ENCODE assay signal across 31 cellular contexts in genomic region chr7:39430441-39430840, GRCh38.
"Had no signal": no experiment of that assay in that cellular context is flagged by ENCODE, and none has a peak within 500 bp of the region (broad histone marks: within the 10 kb centered on the region; RNA-seq: fewer than 3 reads in every experiment).

No MANE protein-coding gene starts in this region.

- H3K9me3 ChIP-seq: ascending aorta, breast epithelium had no signal

- H3K4me3 ChIP-seq: ascending aorta, breast epithelium, coronary artery, dorsolateral prefrontal cortex had no signal

- H3K4me3 Mint-ChIP-seq: activated B cell treated with CpG ODN at 0.5 μM for 24 hours; activated CD8-positive, alpha-beta T cell treated with anti-CD3 and anti-CD28 coated beads for 36 hours; activated naive CD4-positive, alpha-beta T cell treated with anti-CD3 and anti-CD28 coated beads for 36 hours; activated naive CD4-positive, alpha-beta T cell treated with anti-CD3 and anti-CD28 coated beads, Interleukin-2, amount 50 U/mL, for 24 hours; activated naive CD8-positive, alpha-beta T cell treated with anti-CD3 and anti-CD28 coated beads for 36 hours; activated naive CD8-positive, alpha-beta T cell treated with anti-CD3 and anti-CD28 coated beads, Interleukin-2, amount 50 U/mL, for 24 hours; activated T-helper 1 cell treated with anti-CD3 and anti-CD28 coated beads, Interleukin-12 subunit alpha, Interleukin-12 subunit beta, Interleukin-2, Interleukin-4 antibody, amounts not matched to agents 30 ng/mL and 10 ng/mL and 1 ng/mL, durations not matched to agents 14 hours and 24 hours and 36 hours; brain; central memory CD8-positive, alpha-beta T cell; dendritic cell treated with granulocyte-macrophage colony-stimulating factor and Interleukin-4, amounts not matched to agents 40 ng/mL and 50 ng/mL, for 4 days; T-helper 17 cell; T-helper 2 cell treated with Interferon-gamma antibody and Interleukin-4, amounts not matched to agents 5 μg/mL and 100 μg/mL, for 36 hours had no signal

- H3K4me1 Mint-ChIP-seq: activated naive CD4-positive, alpha-beta T cell treated with anti-CD3 and anti-CD28 coated beads, Interleukin-2, amount 50 U/mL, for 24 hours; activated naive CD8-positive, alpha-beta T cell treated with anti-CD3 and anti-CD28 coated beads for 36 hours; central memory CD8-positive, alpha-beta T cell; T-helper 17 cell had no signal

- H3K36me3 ChIP-seq: ascending aorta, breast epithelium, WERI-Rb-1 had no signal

- H3K36me3 Mint-ChIP-seq: activated naive CD4-positive, alpha-beta T cell treated with anti-CD3 and anti-CD28 coated beads, Interleukin-2, amount 50 U/mL, for 24 hours; activated naive CD8-positive, alpha-beta T cell treated with anti-CD3 and anti-CD28 coated beads for 36 hours had no signal

- FAIRE-seq: frontal cortex had no signal

- H3K27ac Mint-ChIP-seq: activated B cell treated with CpG ODN at 0.5 μM for 24 hours; activated CD8-positive, alpha-beta T cell treated with anti-CD3 and anti-CD28 coated beads for 36 hours; activated naive CD4-positive, alpha-beta T cell treated with anti-CD3 and anti-CD28 coated beads for 36 hours; activated naive CD4-positive, alpha-beta T cell treated with anti-CD3 and anti-CD28 coated beads, Interleukin-2, amount 50 U/mL, for 24 hours; activated naive CD8-positive, alpha-beta T cell treated with anti-CD3 and anti-CD28 coated beads for 36 hours; activated naive CD8-positive, alpha-beta T cell treated with anti-CD3 and anti-CD28 coated beads, Interleukin-2, amount 50 U/mL, for 24 hours; activated T-helper 1 cell treated with anti-CD3 and anti-CD28 coated beads, Interleukin-12 subunit alpha, Interleukin-12 subunit beta, Interleukin-2, Interleukin-4 antibody, amounts not matched to agents 30 ng/mL and 10 ng/mL and 1 ng/mL, durations not matched to agents 14 hours and 24 hours and 36 hours; activated T-helper 2 cell treated with anti-CD3 and anti-CD28 coated beads, Interferon-gamma antibody, Interleukin-2, Interleukin-4, amounts not matched to agents 10 μg/mL and 5 μg/mL and 100 μg/mL, durations not matched to agents 14 hours and 24 hours and 36 hours; brain; dendritic cell treated with granulocyte-macrophage colony-stimulating factor and Interleukin-4, amounts not matched to agents 40 ng/mL and 50 ng/mL, for 4 days; T-helper 17 cell; T-helper 2 cell treated with Interferon-gamma antibody and Interleukin-4, amounts not matched to agents 5 μg/mL and 100 μg/mL, for 36 hours had no signal

- H3K9me3 Mint-ChIP-seq: activated B cell treated with CpG ODN at 0.5 μM for 24 hours; activated CD8-positive, alpha-beta T cell treated with anti-CD3 and anti-CD28 coated beads for 36 hours; activated naive CD4-positive, alpha-beta T cell treated with anti-CD3 and anti-CD28 coated beads for 36 hours; activated naive CD4-positive, alpha-beta T cell treated with anti-CD3 and anti-CD28 coated beads, Interleukin-2, amount 50 U/mL, for 24 hours; activated naive CD8-positive, alpha-beta T cell treated with anti-CD3 and anti-CD28 coated beads for 36 hours; activated naive CD8-positive, alpha-beta T cell treated with anti-CD3 and anti-CD28 coated beads, Interleukin-2, amount 50 U/mL, for 24 hours; activated T-helper 1 cell treated with anti-CD3 and anti-CD28 coated beads, Interleukin-12 subunit alpha, Interleukin-12 subunit beta, Interleukin-2, Interleukin-4 antibody, amounts not matched to agents 30 ng/mL and 10 ng/mL and 1 ng/mL, durations not matched to agents 14 hours and 24 hours and 36 hours; activated T-helper 2 cell treated with anti-CD3 and anti-CD28 coated beads, Interferon-gamma antibody, Interleukin-2, Interleukin-4, amounts not matched to agents 10 μg/mL and 5 μg/mL and 100 μg/mL, durations not matched to agents 14 hours and 24 hours and 36 hours; central memory CD8-positive, alpha-beta T cell; dendritic cell treated with granulocyte-macrophage colony-stimulating factor and Interleukin-4, amounts not matched to agents 40 ng/mL and 50 ng/mL, for 4 days; T-helper 2 cell treated with Interferon-gamma antibody and Interleukin-4, amounts not matched to agents 5 μg/mL and 100 μg/mL, for 36 hours had no signal

- DNase-seq: activated B cell treated with CpG ODN at 0.5 μM for 24 hours; activated CD4-positive, alpha-beta T cell treated with anti-CD3 and anti-CD28 coated beads for 48 hours; activated CD4-positive, alpha-beta T cell treated with anti-CD3 and anti-CD28 coated beads, Interleukin-2, amount 50 U/mL, for 1 hour; activated CD4-positive, alpha-beta T cell treated with anti-CD3 and anti-CD28 coated beads, Interleukin-2, amount 50 U/mL, for 48 hours; activated CD8-positive, alpha-beta memory T cell treated with anti-CD3 and anti-CD28 coated beads for 24 hours; activated CD8-positive, alpha-beta T cell treated with anti-CD3 and anti-CD28 coated beads for 36 hours; activated effector memory CD4-positive, alpha-beta T cell treated with anti-CD3 and anti-CD28 coated beads, Interleukin-2, amount 50 U/mL, for 16 hours; activated naive CD4-positive, alpha-beta T cell treated with anti-CD3 and anti-CD28 coated beads for 36 hours; activated naive CD8-positive, alpha-beta T cell treated with anti-CD3 and anti-CD28 coated beads for 36 hours; activated naive CD8-positive, alpha-beta T cell treated with anti-CD3 and anti-CD28 coated beads, Interleukin-2, amount 50 U/mL, for 24 hours; activated T-cell treated with anti-CD3 and anti-CD28 coated beads, Interleukin-2, amount 50 U/mL, for 48 hours; dorsolateral prefrontal cortex; effector CD4-positive, alpha-beta T cell; foreskin fibroblast; T-helper 1 cell; T-helper 17 cell; T1000; WERI-Rb-1 had no signal

- H3K27ac ChIP-seq: ascending aorta, breast epithelium, coronary artery, WERI-Rb-1 had no signal

- H3K27me3 Mint-ChIP-seq: activated B cell treated with CpG ODN at 0.5 μM for 24 hours; activated naive CD4-positive, alpha-beta T cell treated with anti-CD3 and anti-CD28 coated beads, Interleukin-2, amount 50 U/mL, for 24 hours; activated naive CD8-positive, alpha-beta T cell treated with anti-CD3 and anti-CD28 coated beads, Interleukin-2, amount 50 U/mL, for 24 hours; brain had no signal

- H3K27me3 ChIP-seq: ascending aorta, breast epithelium, dorsolateral prefrontal cortex had no signal

- H3K4me1 ChIP-seq: ascending aorta, breast epithelium had no signal

- ATAC-seq: activated CD4-positive, CD25-positive, alpha-beta regulatory T cell treated with anti-CD3 and anti-CD28 coated beads, Interleukin-2, amount 50 U/mL, for 24 hours; activated CD8-positive, alpha-beta T cell treated with anti-CD3 and anti-CD28 coated beads for 36 hours; activated naive CD8-positive, alpha-beta T cell treated with anti-CD3 and anti-CD28 coated beads, Interleukin-2, amount 50 U/mL, for 24 hours; esophagus mucosa; T-helper 17 cell had no signal
